Comparison of ENCODE assay signal across 24 cellular contexts in the genomic region with DNA sequence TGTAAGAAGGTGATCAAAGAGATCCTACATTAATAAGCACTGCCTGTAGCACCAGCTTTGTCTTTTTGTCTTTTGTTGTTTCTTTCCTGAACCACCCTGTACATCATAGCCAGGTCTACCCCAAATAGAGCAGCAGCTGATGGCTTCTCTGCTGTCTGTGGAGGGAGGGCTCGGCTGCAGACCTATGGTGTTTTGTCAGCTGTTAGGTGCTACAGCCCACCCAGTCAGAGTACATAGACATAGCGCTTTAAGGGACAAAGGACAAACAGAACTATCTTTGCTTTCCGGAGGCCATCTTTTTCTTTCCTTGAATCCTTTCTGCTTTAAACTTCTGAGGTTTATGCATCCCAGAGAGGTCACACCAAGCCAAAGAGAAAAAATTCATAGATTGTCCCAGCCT.
"Had no signal": no experiment of that assay in that cellular context is flagged by ENCODE, and none has a peak within 500 bp of the region (broad histone marks: within the 10 kb centered on the region; RNA-seq: fewer than 3 reads in every experiment).

No MANE protein-coding gene starts in this region.

- H3K9me3 ChIP-seq: stomach, suprapubic skin, testis, thoracic aorta, thyroid gland, tibial artery, tibial nerve, transverse colon, upper lobe of left lung, upper lobe of right lung, uterus, vagina had no signal

- H3K4me3 ChIP-seq: stomach, suprapubic skin, testis, thoracic aorta, thyroid gland, tibial artery, tibial nerve, transverse colon, upper lobe of left lung, upper lobe of right lung, uterus, vagina had no signal

- H3K27me3 ChIP-seq: stomach, suprapubic skin, testis, thyroid gland, tibial nerve, transverse colon, upper lobe of left lung, upper lobe of right lung, uterus, vagina had no signal

- DNase-seq: stimulated activated CD4-positive, alpha-beta T cell treated with anti-CD3 and anti-CD28 coated beads, Interleukin-2, amount 100 ng/mL, for 48 hours; stimulated activated CD4-positive, alpha-beta T cell treated with anti-CD3 and anti-CD28 coated beads, Interleukin-4, amount 100 ng/mL, for 1 hour; stimulated activated CD4-positive, alpha-beta T cell treated with anti-CD3 and anti-CD28 coated beads, Interleukin-4, amount 100 ng/mL, for 24 hours; stimulated activated CD4-positive, alpha-beta T cell treated with anti-CD3 and anti-CD28 coated beads, Interleukin-4, amount 100 ng/mL, for 4 hours; stimulated activated CD8-positive, alpha-beta memory T cell treated with anti-CD3 and anti-CD28 coated beads, Interleukin-4, amount 100 ng/mL, for 48 hours; stimulated activated naive B cell treated with anti-CD40 and anti-IgM and Interleukin-4, amounts not matched to agents 10 μg/mL and 1 μg/mL and 100 μg/mL, for 72 hours; stimulated activated naive CD4-positive, alpha-beta T cell; stimulated activated naive CD4-positive, alpha-beta T cell treated with Interleukin-2 at 50 U/mL for 16 hours; stimulated activated naive CD8-positive, alpha-beta T cell treated with anti-CD3 and anti-CD28 coated beads, Interleukin-15, amount 100 ng/mL, for 72 hours; stimulated activated naive CD8-positive, alpha-beta T cell treated with anti-CD3 and anti-CD28 coated beads, Interleukin-15, Interleukin-2, amounts not matched to agents 100 U/mL and 50 U/mL, for 24 hours; stomach; substantia nigra; testis; thyroid gland; tibial artery; transverse colon; trophoblast cell; upper lobe of left lung; upper lobe of right lung; uterus had no signal

- H3K36me3 ChIP-seq: stomach, suprapubic skin, thoracic aorta, thyroid gland, tibial artery, tibial nerve, transverse colon, upper lobe of left lung, upper lobe of right lung, uterus, vagina had no signal

- H3K27ac ChIP-seq: stomach, suprapubic skin, testis, thoracic aorta, thyroid gland, tibial artery, tibial nerve, transverse colon, upper lobe of left lung, upper lobe of right lung, uterus, vagina had no signal

- H3K4me1 ChIP-seq: stomach, suprapubic skin, testis, thyroid gland, tibial artery, tibial nerve, transverse colon, upper lobe of left lung, upper lobe of right lung, uterus, vagina had no signal
